Comparison of ENCODE assay signal across 1 cellular context in genomic region chr14:97584528-97584927, GRCh38.
TF ChIP-seq lines count a peak whose summit lies in the region.

No MANE protein-coding gene starts in this region.

TF ChIP-seq in WTC11, 78 proteins besides CTCF, POLR2A, EP300 and RAD21 (continued from another document):
- no peak for TF ChIP-seq IRF1 (CRISPR knock-in tag; IDR thresholded peaks at IDR 0.05)
- no peak for TF ChIP-seq ZNF512 (CRISPR knock-in tag; IDR thresholded peaks at IDR 0.05; ENCODE audit: borderline replicate concordance)
- TF ChIP-seq GABPB1 (CRISPR knock-in tag; IDR thresholded peaks at IDR 0.05) = no peak
- no peak for TF ChIP-seq JAZF1 (CRISPR knock-in tag; IDR thresholded peaks at IDR 0.05)
- TF ChIP-seq PRRX2 (CRISPR knock-in tag; IDR thresholded peaks at IDR 0.05) = no peak
- no peak for TF ChIP-seq TP53 (CRISPR knock-in tag; IDR thresholded peaks at IDR 0.05)
- TF ChIP-seq ESRRA (CRISPR knock-in tag; IDR thresholded peaks at IDR 0.05; ENCODE audit: borderline replicate concordance) = no peak
- TF ChIP-seq, protein P1, sequence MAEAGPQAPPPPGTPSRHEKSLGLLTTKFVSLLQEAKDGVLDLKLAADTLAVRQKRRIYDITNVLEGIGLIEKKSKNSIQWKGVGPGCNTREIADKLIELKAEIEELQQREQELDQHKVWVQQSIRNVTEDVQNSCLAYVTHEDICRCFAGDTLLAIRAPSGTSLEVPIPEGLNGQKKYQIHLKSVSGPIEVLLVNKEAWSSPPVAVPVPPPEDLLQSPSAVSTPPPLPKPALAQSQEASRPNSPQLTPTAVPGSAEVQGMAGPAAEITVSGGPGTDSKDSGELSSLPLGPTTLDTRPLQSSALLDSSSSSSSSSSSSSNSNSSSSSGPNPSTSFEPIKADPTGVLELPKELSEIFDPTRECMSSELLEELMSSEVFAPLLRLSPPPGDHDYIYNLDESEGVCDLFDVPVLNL (CRISPR knock-in tag; IDR thresholded peaks at IDR 0.05; ENCODE audit: borderline replicate concordance, low read depth) = no peak
- no peak for TF ChIP-seq ZBTB21 (CRISPR knock-in tag; IDR thresholded peaks at IDR 0.05; ENCODE audit: borderline replicate concordance)
- TF ChIP-seq, protein P2, sequence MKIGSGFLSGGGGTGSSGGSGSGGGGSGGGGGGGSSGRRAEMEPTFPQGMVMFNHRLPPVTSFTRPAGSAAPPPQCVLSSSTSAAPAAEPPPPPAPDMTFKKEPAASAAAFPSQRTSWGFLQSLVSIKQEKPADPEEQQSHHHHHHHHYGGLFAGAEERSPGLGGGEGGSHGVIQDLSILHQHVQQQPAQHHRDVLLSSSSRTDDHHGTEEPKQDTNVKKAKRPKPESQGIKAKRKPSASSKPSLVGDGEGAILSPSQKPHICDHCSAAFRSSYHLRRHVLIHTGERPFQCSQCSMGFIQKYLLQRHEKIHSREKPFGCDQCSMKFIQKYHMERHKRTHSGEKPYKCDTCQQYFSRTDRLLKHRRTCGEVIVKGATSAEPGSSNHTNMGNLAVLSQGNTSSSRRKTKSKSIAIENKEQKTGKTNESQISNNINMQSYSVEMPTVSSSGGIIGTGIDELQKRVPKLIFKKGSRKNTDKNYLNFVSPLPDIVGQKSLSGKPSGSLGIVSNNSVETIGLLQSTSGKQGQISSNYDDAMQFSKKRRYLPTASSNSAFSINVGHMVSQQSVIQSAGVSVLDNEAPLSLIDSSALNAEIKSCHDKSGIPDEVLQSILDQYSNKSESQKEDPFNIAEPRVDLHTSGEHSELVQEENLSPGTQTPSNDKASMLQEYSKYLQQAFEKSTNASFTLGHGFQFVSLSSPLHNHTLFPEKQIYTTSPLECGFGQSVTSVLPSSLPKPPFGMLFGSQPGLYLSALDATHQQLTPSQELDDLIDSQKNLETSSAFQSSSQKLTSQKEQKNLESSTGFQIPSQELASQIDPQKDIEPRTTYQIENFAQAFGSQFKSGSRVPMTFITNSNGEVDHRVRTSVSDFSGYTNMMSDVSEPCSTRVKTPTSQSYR (CRISPR knock-in tag; IDR thresholded peaks at IDR 0.05) = no peak
- no peak for TF ChIP-seq ZNF317 (CRISPR knock-in tag; IDR thresholded peaks at IDR 0.05; ENCODE audit: borderline replicate concordance, low read depth)
